ENCODE assay signal across 23 cellular contexts in genomic region chr22:35792501-35792900, GRCh38.
DNase-seq lines count a peak whose midpoint lies in the region; ATAC-seq, FAIRE-seq and TF ChIP-seq lines count a peak whose summit lies in the region.
"Had no signal": no experiment of that assay in that cellular context is flagged by ENCODE, and none has a peak within 500 bp of the region (broad histone marks: within the 10 kb centered on the region; RNA-seq: fewer than 3 reads in every experiment).

No MANE protein-coding gene starts in this region.

- H3K23ac ChIP-seq in trophoblast cell (ENCODE audit: low read length), result no peak overlapping the region
- H3K23ac ChIP-seq in mesendoderm (ENCODE audit: low read length), result no peak overlapping the region

- H3K9ac ChIP-seq in PC-3 (ENCODE audit: low read length) (no peak overlapping the region), trophoblast cell (ENCODE audit: low read length) (no peak overlapping the region), mesendoderm (ENCODE audit: low read length) (no peak overlapping the region)
- H3K9ac ChIP-seq: BLaER1 treated with 17β-estradiol and CSF1 and Interleukin-3, amounts not matched to agents 10 nM and 100 nM had no signal

- no CpG with 5 or more reads among the region's 4 CpGs for WGBS in trophoblast cell (ENCODE audit: extremely low coverage, insufficient coverage, insufficient read length)
- WGBS in mesendoderm (ENCODE audit: extremely low coverage, insufficient coverage, low lambda C conversion rate), result no CpG with 5 or more reads among the region's 4 CpGs

- BruUV-seq in PC-3 (replicated peaks; lab: Mats Ljungman, UMichigan), result no TSS peak

- DNase-seq in PC-3 (peak; percentile 50), bronchial epithelial cell (ENCODE audit: low read depth) (peak; percentile 32), trophoblast cell (peak; percentile 48 to 70), type B pancreatic cell (ENCODE audit: extremely low spot score, unreplicated experiment) (no peak), occipital lobe (lab: John Stamatoyannopoulos, UW) (no peak), NCI-H2081 treated with DMSO at 0.1 percent for 48 hours (lab: John Stamatoyannopoulos, UW) (no peak), mesendoderm (no peak)
- DNase-seq: CD4-positive, alpha-beta memory T cell; KBM-7; NCI-H1092 treated with DMSO at 0.1 percent for 48 hours; NCI-H1436 treated with DMSO at 0.1 percent for 48 hours; NCI-H1930; NCI-H226; NCI-H510A treated with DMSO at 0.1 percent for 48 hours; NCI-H748 treated with DMSO at 0.1 percent for 48 hours; Peyer's patch had no signal

- CTCF ChIA-PET in PC-3 (lab: Charles Lee), result no interaction called here

- H4K5ac ChIP-seq in mesendoderm (ENCODE audit: low read length), result no peak overlapping the region

- H4K8ac ChIP-seq in trophoblast cell (ENCODE audit: low read depth, low read length) (no peak overlapping the region), mesendoderm (ENCODE audit: low read depth, low read length) (no peak overlapping the region)

- no peaks in the 10 kb centered on the region for H3K27me3 Mint-ChIP-seq in type B pancreatic cell

- H3K4ac ChIP-seq in trophoblast cell (ENCODE audit: low read depth, low read length) (no peak overlapping the region), mesendoderm (ENCODE audit: low read depth, low read length) (no peak overlapping the region)

- intact Hi-C loops in PC-3 (cut with micrococcal nuclease), result no loop called here

- H2AK5ac ChIP-seq in trophoblast cell (ENCODE audit: low read length), result no peak overlapping the region
- H2AK5ac ChIP-seq in mesendoderm (ENCODE audit: low read length), result no peak overlapping the region

- H3K4me1 ChIP-seq in PC-3 (ENCODE audit: insufficient read depth, low read length) (peaks cover 5% of the 10 kb centered on the region; the same call in 1 of the 2 replicates), trophoblast cell (ENCODE audit: control insufficient read depth in 1 of 2, insufficient read depth in 2 of 2, low read length in 2 of 2) (peaks cover 0 to 2% of the 10 kb centered on the region in 2 experiments), mesendoderm (ENCODE audit: control insufficient read depth, low read depth, low read length) (no peaks in the 10 kb centered on the region)
- H3K4me1 ChIP-seq: BLaER1 treated with 17β-estradiol and CSF1 and Interleukin-3, amounts not matched to agents 10 nM and 100 nM; HAP-1; Peyer's patch had no signal

- H3K36me3 ChIP-seq in PC-3 (ENCODE audit: low read depth, low read length) (0 out of 2 replicates have a peak, but pooled peaks cover 4% of the 10 kb centered on the region), bronchial epithelial cell (ENCODE audit: control insufficient read depth, insufficient read depth, low read length) (peaks cover 3% of the 10 kb centered on the region), trophoblast cell (ENCODE audit: control insufficient read depth in 1 of 2, insufficient read depth in 2 of 2, low read length in 2 of 2) (peaks cover 0 to 3% of the 10 kb centered on the region in 2 experiments), mesendoderm (ENCODE audit: control insufficient read depth, insufficient read depth, low read length) (no peaks in the 10 kb centered on the region)
- H3K36me3 ChIP-seq: BLaER1 treated with 17β-estradiol and CSF1 and Interleukin-3, amounts not matched to agents 10 nM and 100 nM; HAP-1; Peyer's patch had no signal

- H3K14ac ChIP-seq in trophoblast cell (ENCODE audit: low read length), result no peak overlapping the region

- no peak overlapping the region for H3K56ac ChIP-seq in mesendoderm (ENCODE audit: low read length)

- POLR2A ChIA-PET in PC-3 (lab: Charles Lee; ENCODE audit: unreplicated experiment), result no interaction called here

- no peaks in the 10 kb centered on the region for H4K20me1 ChIP-seq in PC-3 (ENCODE audit: low read length)
- H4K20me1 ChIP-seq: BLaER1 treated with 17β-estradiol and CSF1 and Interleukin-3, amounts not matched to agents 10 nM and 100 nM had no signal

- no peak for FAIRE-seq in bronchial epithelial cell (lab: Jason Lieb, UNC)
- FAIRE-seq: G401.6, GM12892, HepG2 had no signal

- H3K9me3 ChIP-seq in PC-3 (ENCODE audit: low read length) (no peaks in the 10 kb centered on the region), trophoblast cell (ENCODE audit: insufficient read depth, low read depth, low read length) (no peaks in the 10 kb centered on the region)
- H3K9me3 ChIP-seq: BLaER1 treated with 17β-estradiol and CSF1 and Interleukin-3, amounts not matched to agents 10 nM and 100 nM; HAP-1; Peyer's patch had no signal

- no peak overlapping the region for H3K4me2 ChIP-seq in PC-3 (ENCODE audit: low read length)
- no peak overlapping the region for H3K4me2 ChIP-seq in trophoblast cell (ENCODE audit: low read length)
- H3K4me2 ChIP-seq in mesendoderm (ENCODE audit: low read length), result no peak overlapping the region
- H3K4me2 ChIP-seq: BLaER1 treated with 17β-estradiol and CSF1 and Interleukin-3, amounts not matched to agents 10 nM and 100 nM; GM23338 had no signal

- peak overlapping the region; percentile 72 for H3K27ac Mint-ChIP-seq in type B pancreatic cell
- H3K27ac Mint-ChIP-seq: CD4-positive, alpha-beta memory T cell; GM23338 had no signal

- H3K9me2 ChIP-seq in PC-3 (replicated peaks; ENCODE audit: low read length), result no peaks in the 10 kb centered on the region

- no peak overlapping the region for H2BK12ac ChIP-seq in trophoblast cell (ENCODE audit: low read length)

- H2BK5ac ChIP-seq in trophoblast cell (ENCODE audit: low read depth, low read length, poor library complexity) (no peak overlapping the region), mesendoderm (ENCODE audit: low read length) (no peak overlapping the region)

- H3K27ac ChIP-seq in PC-3 (ENCODE audit: low read length) (no peak overlapping the region), trophoblast cell (ENCODE audit: low read depth, low read length) (no peak overlapping the region), mesendoderm (ENCODE audit: low read depth, low read length) (no peak overlapping the region)
- H3K27ac ChIP-seq: BLaER1 treated with 17β-estradiol and CSF1 and Interleukin-3, amounts not matched to agents 10 nM and 100 nM; HL-60; Peyer's patch had no signal

- H4K12ac ChIP-seq in trophoblast cell (ENCODE audit: low read depth, low read length), result no peak overlapping the region

- H3K18ac ChIP-seq in trophoblast cell (ENCODE audit: low read length), result no peak overlapping the region
- no peak overlapping the region for H3K18ac ChIP-seq in mesendoderm (ENCODE audit: low read length)

- TF ChIP-seq CTCF in PC-3 (conservative IDR thresholded peaks at IDR 0.05; ENCODE audit: low read depth, low read length), result no peak
- no peak for TF ChIP-seq CTCF in bronchial epithelial cell (IDR thresholded peaks at IDR 0.05; ENCODE audit: insufficient read depth, low read length, severe bottlenecking)
- no peak for TF ChIP-seq CTCF in type B pancreatic cell (conservative IDR thresholded peaks at IDR 0.05)

- H3K79me2 ChIP-seq in PC-3 (ENCODE audit: low read length), result peaks cover 83% of the 10 kb centered on the region
- H3K79me2 ChIP-seq in trophoblast cell (ENCODE audit: control insufficient read depth, insufficient read depth, low read length, poor library complexity), result no peaks in the 10 kb centered on the region
- no peaks in the 10 kb centered on the region for H3K79me2 ChIP-seq in mesendoderm (ENCODE audit: control insufficient read depth, insufficient read depth, low read length)

- no peak overlapping the region for H2BK120ac ChIP-seq in trophoblast cell (ENCODE audit: insufficient read depth, low read length, poor library complexity)
- no peak overlapping the region for H2BK120ac ChIP-seq in mesendoderm (ENCODE audit: low read depth, low read length)

- H2AFZ ChIP-seq in PC-3 (ENCODE audit: low read length), result no peak overlapping the region
- H2AFZ ChIP-seq in trophoblast cell (ENCODE audit: insufficient read depth, low read length, poor library complexity), result no peak overlapping the region
- H2AFZ ChIP-seq: GM23338 had no signal

- ATAC-seq in PC-3, result no peak
- ATAC-seq: GM23338, HepG2 had no signal

- H2BK15ac ChIP-seq in mesendoderm (replicated peaks; ENCODE audit: low read depth), result no peak overlapping the region

- no peaks in the 10 kb centered on the region for H3K27me3 ChIP-seq in PC-3 (ENCODE audit: low read length)
- no peaks in the 10 kb centered on the region for H3K27me3 ChIP-seq in bronchial epithelial cell (ENCODE audit: control insufficient read depth, insufficient read depth, low read length)
- no peaks in the 10 kb centered on the region for H3K27me3 ChIP-seq in trophoblast cell (ENCODE audit: insufficient read depth, low read length)
- H3K27me3 ChIP-seq in mesendoderm (ENCODE audit: insufficient read depth, low read length, poor library complexity), result no peaks in the 10 kb centered on the region
- H3K27me3 ChIP-seq: BLaER1 treated with 17β-estradiol and CSF1 and Interleukin-3, amounts not matched to agents 10 nM and 100 nM; Peyer's patch had no signal

- no peaks in the 10 kb centered on the region for H3K79me1 ChIP-seq in trophoblast cell (ENCODE audit: low read length)
- peaks cover 3% of the 10 kb centered on the region for H3K79me1 ChIP-seq in mesendoderm (ENCODE audit: low read length)

- H3K36me3 Mint-ChIP-seq in type B pancreatic cell, result peaks cover 20% of the 10 kb centered on the region
- H3K36me3 Mint-ChIP-seq: CD4-positive, alpha-beta memory T cell had no signal

- no peaks in the 10 kb centered on the region for H3F3A ChIP-seq in PC-3 (ENCODE audit: low read length, unreplicated experiment)

- H3K4me1 Mint-ChIP-seq in type B pancreatic cell (ENCODE audit: unreplicated experiment), result peaks cover 17% of the 10 kb centered on the region
- H3K4me1 Mint-ChIP-seq: CD4-positive, alpha-beta memory T cell; GM23338 had no signal

- H3K9me3 Mint-ChIP-seq in type B pancreatic cell, result no peaks in the 10 kb centered on the region
- H3K9me3 Mint-ChIP-seq: CD4-positive, alpha-beta memory T cell; GM23338 had no signal

- no peak overlapping the region for H3K4me3 Mint-ChIP-seq in type B pancreatic cell
- H3K4me3 Mint-ChIP-seq: CD4-positive, alpha-beta memory T cell; GM23338 had no signal

- H3K4me3 ChIP-seq in PC-3 (ENCODE audit: low read length) (no peak overlapping the region), bronchial epithelial cell (ENCODE audit: low read depth, low read length) (no peak overlapping the region), trophoblast cell (ENCODE audit: low read depth, low read length) (no peak overlapping the region), mesendoderm (ENCODE audit: low read length) (no peak overlapping the region)
- H3K4me3 ChIP-seq: BLaER1 treated with 17β-estradiol and CSF1 and Interleukin-3, amounts not matched to agents 10 nM and 100 nM; GM23338; HAP-1; Peyer's patch had no signal

- no peak overlapping the region for H4K91ac ChIP-seq in trophoblast cell (ENCODE audit: low read depth, low read length)

Comparison
In these comparisons a context has a peak if more than half of its experiments do, and no peak if none do; other contexts are left out.
1. DNase-seq: peak in PC-3 (single experiment), bronchial epithelial cell (single experiment) and trophoblast cell (2 of 2); none in type B pancreatic cell (single experiment), occipital lobe (single experiment), NCI-H2081 treated with DMSO at 0.1 percent for 48 hours (single experiment) and mesendoderm (single experiment).